Comparison of ENCODE assay signal across 1 cellular context in genomic region chr5:79845448-79846197, GRCh38.
TF ChIP-seq lines count a peak whose summit lies in the region.

No MANE protein-coding gene starts in this region.

TF ChIP-seq in WTC11, 78 proteins besides CTCF, POLR2A, EP300 and RAD21 (continued from another document):
- TF ChIP-seq E2F1 (CRISPR knock-in tag; IDR thresholded peaks at IDR 0.05) (no peak), MLX (CRISPR knock-in tag; IDR thresholded peaks at IDR 0.05) (no peak), ZNF232 (CRISPR knock-in tag; IDR thresholded peaks at IDR 0.05) (no peak), JAZF1 (CRISPR knock-in tag; IDR thresholded peaks at IDR 0.05) (no peak), CBFB (CRISPR knock-in tag; IDR thresholded peaks at IDR 0.05; ENCODE audit: low read depth) (no peak), ATF3 (CRISPR knock-in tag; conservative IDR thresholded peaks at IDR 0.05) (no peak), ERG (CRISPR knock-in tag; IDR thresholded peaks at IDR 0.05) (no peak), E2F4 (CRISPR knock-in tag; IDR thresholded peaks at IDR 0.05; ENCODE audit: borderline replicate concordance, low read depth) (no peak), ZNF263 (CRISPR knock-in tag; IDR thresholded peaks at IDR 0.05; ENCODE audit: low read depth) (no peak), FOXJ3 (CRISPR knock-in tag; IDR thresholded peaks at IDR 0.05; ENCODE audit: borderline replicate concordance) (no peak), MXD4 (CRISPR knock-in tag; IDR thresholded peaks at IDR 0.05; ENCODE audit: borderline replicate concordance) (no peak), ZNF317 (CRISPR knock-in tag; IDR thresholded peaks at IDR 0.05; ENCODE audit: borderline replicate concordance, low read depth) (no peak), AR (CRISPR knock-in tag; IDR thresholded peaks at IDR 0.05) (no peak)
